Comparison of ENCODE assay signal across 8 cellular contexts in the genomic region with DNA sequence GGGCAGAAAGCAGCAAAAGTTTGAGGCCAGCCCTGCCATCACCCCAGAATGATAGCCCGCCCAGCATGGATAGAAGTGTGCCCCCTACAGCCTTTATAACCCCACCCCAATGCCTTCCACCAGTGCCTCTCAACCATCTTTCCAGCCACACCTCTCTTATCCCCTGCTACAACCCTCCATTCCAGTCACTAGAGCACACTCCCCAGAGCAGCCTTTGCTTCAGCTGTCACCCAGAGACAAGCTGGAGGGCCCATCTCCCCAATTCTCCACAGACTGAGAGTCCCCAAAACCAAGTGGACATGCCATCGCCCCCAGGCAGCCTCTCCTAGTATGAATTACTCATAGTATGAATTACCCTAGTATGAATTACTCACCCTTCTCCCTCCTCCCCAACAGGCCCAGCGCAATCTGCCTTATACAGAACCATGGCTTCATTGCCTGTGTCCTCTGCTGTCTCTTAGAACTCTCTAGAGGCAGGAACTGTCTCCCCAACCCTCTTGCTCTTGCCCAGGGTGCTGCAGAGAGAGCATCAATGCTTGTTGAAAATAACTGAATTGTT. TPM values are rescaled to one million over a fixed set of nuclear protein-coding genes. Genes with fewer than 3 reads are reported as not detected.
DNase-seq lines count a peak whose midpoint lies in the region; ATAC-seq and TF ChIP-seq lines count a peak whose summit lies in the region.

No MANE protein-coding gene starts in this region.

- WGBS in GM23248 (ENCODE audit: low coverage in 1 of 2, low lambda C conversion rate in 2 of 2, missing lambda C conversion rate in 2 of 2), 2 experiments: 54 to 60% methylated on average over 3 of the region's 3 CpGs

- H3F3A ChIP-seq in GM23248 (ENCODE audit: insufficient read depth): peaks cover 78% of the 10 kb centered on the region

- CTCF ChIA-PET in HEK293T (lab: Yijun Ruan, JAX): no interaction called here

- H3K27ac ChIP-seq in GM23248 (peak overlapping the region; percentile 80), fibroblast of lung (ENCODE audit: insufficient read depth, low read length) (peak overlapping the region; percentile 90)

- H3K9ac ChIP-seq in GM23248 (no peak overlapping the region), fibroblast of lung (ENCODE audit: insufficient read depth, low read length) (no peak overlapping the region)

- H3K27me3 ChIP-seq in GM23248 (replicated peaks; ENCODE audit: insufficient read depth) (no peaks in the 10 kb centered on the region), fibroblast of lung (ENCODE audit: control insufficient read depth, insufficient read depth, low read length) (no peaks in the 10 kb centered on the region)

- H3K4me1 ChIP-seq in GM23248 (ENCODE audit: insufficient read depth) (peaks cover 92% of the 10 kb centered on the region), fibroblast of lung (ENCODE audit: control insufficient read depth, extremely low read depth, insufficient read depth, low read length) (peaks cover 73% of the 10 kb centered on the region)

- POLR2A ChIA-PET in HEK293T (lab: Yijun Ruan, JAX): interaction anchor here (0.9 kb wide), 1 partner anchor 119 kb away, joined by 3 read pairs; no protein-coding TSS in a partner anchor

- ATAC-seq in HG02885 (IDR thresholded peaks at IDR 0.05; ENCODE audit: poor library complexity, unreplicated experiment) (no peak), HG03045 (IDR thresholded peaks at IDR 0.05; ENCODE audit: unreplicated experiment) (no peak)

- H3K4me3 ChIP-seq in GM23248 (no peak overlapping the region), fibroblast of lung (replicated peaks in 1 of 4; ENCODE audit: control extremely low read depth in 1 of 4, insufficient read depth in 1 of 4, low read depth in 3 of 4, low read length in 4 of 4) (no peak overlapping the region)

- no peaks in the 10 kb centered on the region for H3K9me2 ChIP-seq in GM23248 (ENCODE audit: insufficient read depth)

- peak; percentile 86 for DNase-seq in GM23248
- peak; percentile 45 for DNase-seq in activated CD4-positive, alpha-beta T cell treated with anti-CD3 and anti-CD28 coated beads, Interleukin-2, amount 50 U/mL, for 4 hours
- DNase-seq in fibroblast of lung (ENCODE audit: low read depth in 2 of 2): peak in 1 of 2 donors; percentile 62
- DNase-seq in stimulated activated CD4-positive, alpha-beta T cell treated with anti-CD3 and anti-CD28 coated beads, Interleukin-4, amount 100 ng/mL, for 1 hour: peak; percentile 56
- DNase-seq in GM13976 (ENCODE audit: low spot score): no peak
- DNase-seq in HEK293T (ENCODE audit: extremely low spot score): no peak

- TF ChIP-seq CTCF in fibroblast of lung (conservative IDR thresholded peaks at IDR 0.05 in 1 of 2, IDR thresholded peaks at IDR 0.05 in 1 of 2; ENCODE audit: low read depth in 1 of 2, low read length in 2 of 2): peak in 1 of 2 donors; percentile 19
- no peak for TF ChIP-seq CTCF in GM13976 (IDR thresholded peaks at IDR 0.05; ENCODE audit: borderline replicate concordance, control extremely low read depth, extremely low read depth, insufficient read depth, missing control alignments)

- H2AFZ ChIP-seq in GM23248 (no peak overlapping the region), fibroblast of lung (ENCODE audit: low read length) (no peak overlapping the region)

- H3K4me2 ChIP-seq in GM23248 (ENCODE audit: unreplicated experiment) (peak overlapping the region; percentile 46), fibroblast of lung (ENCODE audit: extremely low read depth, insufficient read depth, low read length) (peak overlapping the region; percentile 37)

- H3K79me2 ChIP-seq in GM23248 (ENCODE audit: insufficient read depth): peaks cover 100% of the 10 kb centered on the region
- H3K79me2 ChIP-seq in fibroblast of lung (ENCODE audit: control insufficient read depth, insufficient read depth, low read length): peaks cover 97% of the 10 kb centered on the region

- in situ Hi-C loops in GM23248 (cut with MboI): no loop called here
- in situ Hi-C loops in GM13976 (cut with MboI; ENCODE audit: low sequenced_read_pairs, unreplicated experiment): no loop called here

- H3K36me3 ChIP-seq in GM23248 (ENCODE audit: low read depth) (no peaks in the 10 kb centered on the region), fibroblast of lung (ENCODE audit: control insufficient read depth, insufficient read depth, low read length) (peaks cover 8% of the 10 kb centered on the region)

- H4K20me1 ChIP-seq in GM23248 (ENCODE audit: insufficient read depth) (peaks cover 19% of the 10 kb centered on the region), fibroblast of lung (ENCODE audit: control insufficient read depth, extremely low read depth, insufficient read depth, low read length) (peaks cover 3% of the 10 kb centered on the region)

- H3K9me3 ChIP-seq in GM23248 (ENCODE audit: low read depth) (no peaks in the 10 kb centered on the region), fibroblast of lung (ENCODE audit: control insufficient read depth, insufficient read depth, low read depth, low read length) (no peaks in the 10 kb centered on the region)

TF ChIP-seq in HEK293T, 16 proteins besides CTCF, POLR2A, EP300 and RAD21:
- TF ChIP-seq L3MBTL2 (conservative IDR thresholded peaks at IDR 0.05): no peak
- no peak for TF ChIP-seq ZNF384 (IDR thresholded peaks at IDR 0.05)
- no peak for TF ChIP-seq BHLHE40 (IDR thresholded peaks at IDR 0.05; ENCODE audit: borderline replicate concordance)
- TF ChIP-seq FOXM1 (IDR thresholded peaks at IDR 0.05; ENCODE audit: borderline replicate concordance): no peak
- TF ChIP-seq ELF4 (IDR thresholded peaks at IDR 0.05): no peak
- TF ChIP-seq SP1 (IDR thresholded peaks at IDR 0.05): no peak
- TF ChIP-seq, protein P1, sequence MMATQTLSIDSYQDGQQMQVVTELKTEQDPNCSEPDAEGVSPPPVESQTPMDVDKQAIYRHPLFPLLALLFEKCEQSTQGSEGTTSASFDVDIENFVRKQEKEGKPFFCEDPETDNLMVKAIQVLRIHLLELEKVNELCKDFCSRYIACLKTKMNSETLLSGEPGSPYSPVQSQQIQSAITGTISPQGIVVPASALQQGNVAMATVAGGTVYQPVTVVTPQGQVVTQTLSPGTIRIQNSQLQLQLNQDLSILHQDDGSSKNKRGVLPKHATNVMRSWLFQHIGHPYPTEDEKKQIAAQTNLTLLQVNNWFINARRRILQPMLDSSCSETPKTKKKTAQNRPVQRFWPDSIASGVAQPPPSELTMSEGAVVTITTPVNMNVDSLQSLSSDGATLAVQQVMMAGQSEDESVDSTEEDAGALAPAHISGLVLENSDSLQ (IDR thresholded peaks at IDR 0.05): no peak
- TF ChIP-seq FOXK2 (IDR thresholded peaks at IDR 0.05): no peak
- TF ChIP-seq TARDBP (IDR thresholded peaks at IDR 0.05): no peak
- no peak for TF ChIP-seq LEF1 (IDR thresholded peaks at IDR 0.05; ENCODE audit: borderline replicate concordance)
- TF ChIP-seq SUZ12 (IDR thresholded peaks at IDR 0.05): no peak
- no peak for TF ChIP-seq NFRKB (IDR thresholded peaks at IDR 0.05)
- no peak for TF ChIP-seq ARNT (IDR thresholded peaks at IDR 0.05)
- no peak for TF ChIP-seq HDGF (IDR thresholded peaks at IDR 0.05; ENCODE audit: borderline replicate concordance)
- no peak for TF ChIP-seq CTBP1 (IDR thresholded peaks at IDR 0.05; ENCODE audit: borderline replicate concordance)
- no peak for TF ChIP-seq FOXA1 (IDR thresholded peaks at IDR 0.05)
TF ChIP-seq in HEK293T: peak in this region for 0.

RNA-seq across cellular contexts. Expression of a gene that starts 24.9 kb away (rescaled TPM):
- 420 and 453 TPM in 2 replicates for total RNA-seq in GM23248 (2014; rRNA removed; shearing (Covaris generic))
- polyA plus RNA-seq in GM23248 (2016; fragmentation: Nextera tagmentation; extraction: Ambion mirVana) (282 and 287 TPM in 2 replicates), fibroblast of lung (413 and 677 TPM in 2 replicates)
- 562 and 796 TPM in 2 replicates for total RNA-seq in fibroblast of lung
- polyA plus RNA-seq in fibroblast of lung (2012): 611 and 1,244 TPM in 2 replicates
- polyA minus RNA-seq in fibroblast of lung (ENCODE audit: low replicate concordance): 1,141 and 2,569 TPM in 2 replicates

Comparison
In these comparisons a context has a peak if more than half of its experiments do, and no peak if none do; other contexts are left out.
1. DNase-seq: peak in GM23248 (single experiment), activated CD4-positive, alpha-beta T cell treated with anti-CD3 and anti-CD28 coated beads, Interleukin-2, amount 50 U/mL, for 4 hours (2 of 2) and stimulated activated CD4-positive, alpha-beta T cell treated with anti-CD3 and anti-CD28 coated beads, Interleukin-4, amount 100 ng/mL, for 1 hour (single experiment); none in GM13976 (single experiment) and HEK293T (single experiment).